ENCODE assay signal across 2 cellular contexts in genomic region chr4:113094802-113095201, GRCh38.
TF ChIP-seq lines count a peak whose summit lies in the region.

No MANE protein-coding gene starts in this region.

TF ChIP-seq in HCT116, 20 proteins besides CTCF, POLR2A, EP300 and RAD21 (continued from another document):
- TF ChIP-seq POLR2AphosphoS5 (IDR thresholded peaks at IDR 0.05; ENCODE audit: low read depth, low read length) (no peak), ZFX (IDR thresholded peaks at IDR 0.05) (no peak), CBX3 (IDR thresholded peaks at IDR 0.05; ENCODE audit: low read depth) (no peak), ZBTB33 (IDR thresholded peaks at IDR 0.05; ENCODE audit: extremely low read depth, insufficient replicate concordance, low read length) (no peak), SIN3A (IDR thresholded peaks at IDR 0.05; ENCODE audit: low read depth) (no peak), SRF (IDR thresholded peaks at IDR 0.05; ENCODE audit: low read depth) (no peak)

TF ChIP-seq in SK-N-SH treated with all-trans-retinoic acid at 6 μM for 48 hours, 23 proteins besides CTCF, POLR2A, EP300 and RAD21 (continued from another document):
- TF ChIP-seq PATZ1 (CRISPR knock-in tag; IDR thresholded peaks at IDR 0.05; ENCODE audit: borderline replicate concordance) (no peak), CSRNP3 (CRISPR knock-in tag; IDR thresholded peaks at IDR 0.05) (no peak), ZFP3 (CRISPR knock-in tag; IDR thresholded peaks at IDR 0.05) (no peak), ISL1 (CRISPR knock-in tag; IDR thresholded peaks at IDR 0.05) (no peak), TCF4 (CRISPR knock-in tag; IDR thresholded peaks at IDR 0.05; ENCODE audit: borderline replicate concordance) (no peak), OSR1 (CRISPR knock-in tag; IDR thresholded peaks at IDR 0.05) (no peak)
